7 cellular contexts compared by ENCODE assay signal in genomic region chr22:20384171-20384570, GRCh38.
"Had no signal": no experiment of that assay in that cellular context is flagged by ENCODE, and none has a peak within 500 bp of the region (broad histone marks: within the 10 kb centered on the region; RNA-seq: fewer than 3 reads in every experiment).

No MANE protein-coding gene starts in this region.

- H3K36me3 Mint-ChIP-seq: IgD-negative memory B cell had no signal

- H3K4me1 Mint-ChIP-seq: IgD-negative memory B cell had no signal

- FAIRE-seq: HepG2, HTR-8/SVneo had no signal

- H3K27ac Mint-ChIP-seq: IgD-negative memory B cell had no signal

- H3K4me3 Mint-ChIP-seq: IgD-negative memory B cell had no signal

- ATAC-seq: HepG2 had no signal

- DNase-seq: IMR-90, KBM-7, KG1 had no signal

- H3K27ac ChIP-seq: HL-60 had no signal
